ENCODE assay signal across 8 cellular contexts in genomic region chr1:200302893-200303250, GRCh38.
DNase-seq lines count a peak whose midpoint lies in the region; ATAC-seq, FAIRE-seq and TF ChIP-seq lines count a peak whose summit lies in the region.

No MANE protein-coding gene starts in this region.

- H3K9ac ChIP-seq in subcutaneous abdominal adipose tissue (ENCODE audit: low read length in 5 of 5): peak overlapping the region in 4 of 5 donors; percentile 56 to 74 (median 66)

- H3K27me3 Mint-ChIP-seq in CD14-positive monocyte (ENCODE audit: low read depth in 3 of 3): peaks cover 0 to 12% (median 11%) of the 10 kb centered on the region in 3 donors

- TF ChIP-seq POLR2A in body of pancreas (IDR thresholded peaks at IDR 0.05): no peak

- peaks cover 37% of the 10 kb centered on the region for H3K4me1 ChIP-seq in body of pancreas
- H3K4me1 ChIP-seq in subcutaneous abdominal adipose tissue (ENCODE audit: control insufficient read depth in 5 of 5, insufficient read depth in 5 of 5, low read length in 5 of 5): peaks cover 2 to 19% (median 17%) of the 10 kb centered on the region in 5 donors

- intact Hi-C loops in CD14-positive monocyte (cut with micrococcal nuclease): no loop called here
- intact Hi-C loops in body of pancreas (cut with DNase I): no loop called here

- 16 to 20% methylated on average over 12 of the region's 12 CpGs for WGBS in body of pancreas, 2 donors

- DNase-seq in CD14-positive monocyte (ENCODE audit: low spot score): no peak
- DNase-seq in body of pancreas: peak; percentile 31 to 61 (median 44)
- peak; percentile 10 for DNase-seq in kidney tubule cell (ENCODE audit: low spot score)
- DNase-seq in HuH-7.5 (ENCODE audit: low spot score): no peak
- DNase-seq in D721Med (ENCODE audit: insufficient read length, low spot score): no peak

- peak overlapping the region; percentile 88 to 94 for H3K4me3 Mint-ChIP-seq in CD14-positive monocyte

- no peaks in the 10 kb centered on the region for H3K36me3 ChIP-seq in body of pancreas (replicated peaks in 1 of 2; ENCODE audit: insufficient read depth in 1 of 2, low read depth in 2 of 2)
- H3K36me3 ChIP-seq in subcutaneous abdominal adipose tissue (ENCODE audit: control insufficient read depth in 5 of 5, insufficient read depth in 5 of 5, low read length in 5 of 5): no peaks in the 10 kb centered on the region

- no peaks in the 10 kb centered on the region for H3K36me3 Mint-ChIP-seq in CD14-positive monocyte

- H3K4me3 ChIP-seq in body of pancreas (peak overlapping the region; percentile 18 to 53), subcutaneous abdominal adipose tissue (ENCODE audit: low read depth in 1 of 5, low read length in 5 of 5) (peak overlapping the region; percentile 69 to 96 (median 80))

- H3K4me1 Mint-ChIP-seq in CD14-positive monocyte: peaks cover 33% of the 10 kb centered on the region

- H3K27ac Mint-ChIP-seq in CD14-positive monocyte: peak overlapping the region in 1 of 7 donors; percentile 57

- H3K27me3 ChIP-seq in body of pancreas: no peaks in the 10 kb centered on the region
- peaks cover 0 to 11% (median 3%) of the 10 kb centered on the region in 5 donors for H3K27me3 ChIP-seq in subcutaneous abdominal adipose tissue (ENCODE audit: control insufficient read depth in 5 of 5, insufficient read depth in 4 of 5, low read length in 5 of 5)

- no peak for FAIRE-seq in D721Med (lab: Jason Lieb, UNC)

- H3K27ac ChIP-seq in body of pancreas: peak overlapping the region; percentile 77 to 90 (median 84)
- no peak overlapping the region for H3K27ac ChIP-seq in subcutaneous abdominal adipose tissue (ENCODE audit: low read depth, low read length)

- no peak for TF ChIP-seq CTCF in CD14-positive monocyte (IDR thresholded peaks at IDR 0.05)
- no peak for TF ChIP-seq CTCF in body of pancreas (IDR thresholded peaks at IDR 0.05)
- no peak for TF ChIP-seq CTCF in D721Med (IDR thresholded peaks at IDR 0.05; ENCODE audit: insufficient read depth, missing control alignments)

- ATAC-seq in HG03196 (IDR thresholded peaks at IDR 0.05; ENCODE audit: unreplicated experiment): peak; percentile 2
- ATAC-seq in body of pancreas: peak; percentile 44
- no peak for ATAC-seq in GM21423 (IDR thresholded peaks at IDR 0.05; ENCODE audit: unreplicated experiment)

- no peaks in the 10 kb centered on the region for H3K9me3 ChIP-seq in body of pancreas
- H3K9me3 ChIP-seq in subcutaneous abdominal adipose tissue (ENCODE audit: control insufficient read depth in 5 of 5, low read length in 5 of 5): no peaks in the 10 kb centered on the region

- no peaks in the 10 kb centered on the region for H3K9me3 Mint-ChIP-seq in CD14-positive monocyte

Comparison
In these comparisons a context has a peak if more than half of its experiments do, and no peak if none do; other contexts are left out.
1. DNase-seq: peak in body of pancreas (4 of 4) and kidney tubule cell (single experiment); none in CD14-positive monocyte (single experiment), HuH-7.5 (single experiment) and D721Med (single experiment).